In the genomic region with DNA sequence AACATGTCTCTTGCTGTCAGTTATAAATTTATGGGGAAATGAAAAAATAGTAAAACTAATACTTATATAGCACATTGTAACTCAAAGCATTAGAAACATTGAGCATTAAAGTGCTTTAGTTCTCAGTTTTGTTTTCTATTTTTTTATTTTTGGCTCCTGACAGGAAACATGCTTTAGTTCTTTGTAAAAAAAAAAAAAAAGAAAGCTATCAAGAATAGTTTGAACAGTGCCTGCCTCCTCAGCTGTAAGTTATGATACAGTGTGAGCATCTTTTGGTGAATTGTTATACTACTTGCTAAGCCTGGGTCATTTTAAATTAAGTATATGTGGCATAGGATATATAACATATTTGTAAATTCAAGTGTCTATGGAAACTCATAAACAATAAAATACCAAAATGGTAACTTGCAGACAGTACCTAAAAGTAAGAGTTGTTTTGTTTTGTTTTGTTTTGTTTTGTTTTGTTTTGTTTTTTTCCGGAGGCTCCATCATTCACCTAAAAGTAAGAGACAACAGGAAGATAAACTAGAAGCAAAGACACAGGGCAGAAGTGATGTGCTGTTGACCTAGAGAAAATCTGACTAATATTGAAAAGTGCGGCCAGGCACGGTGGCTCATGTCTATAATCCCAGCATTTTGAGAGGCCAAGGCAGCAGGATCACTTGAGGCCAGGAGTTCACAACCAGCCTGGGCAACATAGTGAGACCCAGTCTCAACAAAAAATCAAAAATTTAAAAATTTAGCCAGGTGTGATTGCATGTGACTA, we compare ENCODE assay signal across 19 cellular contexts. TPM values are rescaled to one million over a fixed set of nuclear protein-coding genes. Genes with fewer than 3 reads are reported as not detected.
DNase-seq lines count a peak whose midpoint lies in the region; ATAC-seq and TF ChIP-seq lines count a peak whose summit lies in the region.
"Had no signal": no experiment of that assay in that cellular context is flagged by ENCODE, and none has a peak within 500 bp of the region (broad histone marks: within the 10 kb centered on the region; RNA-seq: fewer than 3 reads in every experiment).

No MANE protein-coding gene starts in this region.

- H3K9ac ChIP-seq in BLaER1 = no peak overlapping the region

- peak overlapping the region; percentile 22; the same call in 1 of the 2 replicates for H3K27ac ChIP-seq in BLaER1
- no peak overlapping the region for H3K27ac ChIP-seq in CD8-positive, alpha-beta T cell (ENCODE audit: low read depth, low read length)
- H3K27ac ChIP-seq: RWPE1 had no signal

- peaks cover 38% of the 10 kb centered on the region for H3K4me1 ChIP-seq in BLaER1
- no peaks in the 10 kb centered on the region for H3K4me1 ChIP-seq in CD8-positive, alpha-beta T cell (ENCODE audit: insufficient read depth, low read length)

- peaks cover 11% of the 10 kb centered on the region for H3K4me1 Mint-ChIP-seq in CD8-positive, alpha-beta T cell (ENCODE audit: low read depth)

- POLR2A ChIA-PET in CD8-positive, alpha-beta T cell (lab: Charles Lee) = interaction anchor here (0.6 to 0.7 kb wide), 2 partner anchors 35 to 70 kb away, joined by 3 to 5 read pairs; no protein-coding TSS in a partner anchor

- intact Hi-C loops in CD8-positive, alpha-beta T cell (cut with DNase I, micrococcal nuclease) = no loop called here

- H3K27ac Mint-ChIP-seq in CD8-positive, alpha-beta T cell = no peak overlapping the region
- H3K27ac Mint-ChIP-seq: activated CD4-positive, alpha-beta memory T cell treated with anti-CD3 and anti-CD28 coated beads for 36 hours had no signal

- no peaks in the 10 kb centered on the region for H3K36me3 Mint-ChIP-seq in CD8-positive, alpha-beta T cell
- H3K36me3 Mint-ChIP-seq: activated CD4-positive, alpha-beta memory T cell treated with anti-CD3 and anti-CD28 coated beads for 36 hours had no signal

- no peak for TF ChIP-seq CTCF in CD8-positive, alpha-beta T cell (IDR thresholded peaks at IDR 0.05)

- DNase-seq in globus pallidus (ENCODE audit: low spot score) = no peak
- DNase-seq in CD8-positive, alpha-beta T cell = no peak
- no peak for DNase-seq in RPMI8226
- DNase-seq in OCI-M1 (lab: John Stamatoyannopoulos, UW) = no peak
- DNase-seq: activated CD4-positive, alpha-beta memory T cell treated with anti-CD3 and anti-CD28 coated beads for 36 hours; activated effector memory CD4-positive, alpha-beta T cell treated with anti-CD3 and anti-CD28 coated beads, Interleukin-2, amount 50 U/mL, for 16 hours; Calu3; effector CD8-positive, alpha-beta T cell; foreskin fibroblast; H7; mucosa of descending colon; NCI-H2227 treated with DMSO at 0.1 percent for 48 hours; stimulated activated CD8-positive, alpha-beta memory T cell treated with anti-CD3 and anti-CD28 coated beads, Interleukin-4, amount 100 ng/mL, for 48 hours had no signal

- CTCF ChIA-PET in CD8-positive, alpha-beta T cell (lab: Charles Lee) = interaction anchor here (0.6 to 1.4 kb wide), 4 partner anchors 36 to 760 kb away, joined by 3 to 9 read pairs (median 5); no protein-coding TSS in a partner anchor

- ATAC-seq in GM18907 (IDR thresholded peaks at IDR 0.05; ENCODE audit: unreplicated experiment) (peak; percentile 29), GM21786 (IDR thresholded peaks at IDR 0.05; ENCODE audit: unreplicated experiment) (peak; percentile 48), HG03342 (IDR thresholded peaks at IDR 0.05; ENCODE audit: unreplicated experiment) (peak; percentile 42)
- no peak for ATAC-seq in CD8-positive, alpha-beta T cell
- ATAC-seq: mucosa of descending colon had no signal

- no peaks in the 10 kb centered on the region for H3K36me3 ChIP-seq in BLaER1
- H3K36me3 ChIP-seq in CD8-positive, alpha-beta T cell (ENCODE audit: insufficient read depth, low read length) = no peaks in the 10 kb centered on the region

- H3K27me3 Mint-ChIP-seq in CD8-positive, alpha-beta T cell (ENCODE audit: low read depth) = no peaks in the 10 kb centered on the region
- H3K27me3 Mint-ChIP-seq: activated CD4-positive, alpha-beta memory T cell treated with anti-CD3 and anti-CD28 coated beads for 36 hours had no signal

- H3K9me3 Mint-ChIP-seq in CD8-positive, alpha-beta T cell = no peaks in the 10 kb centered on the region
- H3K9me3 Mint-ChIP-seq: activated CD4-positive, alpha-beta memory T cell treated with anti-CD3 and anti-CD28 coated beads for 36 hours had no signal

- no peaks in the 10 kb centered on the region for H4K20me1 ChIP-seq in BLaER1

- no peaks in the 10 kb centered on the region for H3K27me3 ChIP-seq in BLaER1
- no peaks in the 10 kb centered on the region for H3K27me3 ChIP-seq in CD8-positive, alpha-beta T cell (ENCODE audit: insufficient read depth, low read length)

- no peak overlapping the region for H3K4me3 Mint-ChIP-seq in CD8-positive, alpha-beta T cell
- H3K4me3 Mint-ChIP-seq: activated CD4-positive, alpha-beta memory T cell treated with anti-CD3 and anti-CD28 coated beads for 36 hours had no signal

- H3K4me3 ChIP-seq in BLaER1 = peak overlapping the region; percentile 49
- H3K4me3 ChIP-seq in CD8-positive, alpha-beta T cell (ENCODE audit: low read depth, low read length) = no peak overlapping the region
- H3K4me3 ChIP-seq: mucosa of descending colon had no signal

- peak overlapping the region; percentile 56 for H3K4me2 ChIP-seq in BLaER1

- H3K9me3 ChIP-seq in BLaER1 = no peaks in the 10 kb centered on the region
- no peaks in the 10 kb centered on the region for H3K9me3 ChIP-seq in CD8-positive, alpha-beta T cell (ENCODE audit: low read length)
- H3K9me3 ChIP-seq: mucosa of descending colon had no signal

RNA-seq across cellular contexts. Expression of gene CENPC, which starts 5.4 kb away (rescaled TPM):
- total RNA-seq in CD8-positive, alpha-beta T cell = 100 to 1,000 TPM; 134 to 143 TPM

RNA-seq across cellular contexts. Expression of gene STAP1, which starts 7.9 kb away (rescaled TPM):
- total RNA-seq in CD8-positive, alpha-beta T cell = 1 to 10 TPM; 1.0 to 1.3 TPM
- total RNA-seq: Calu3, H7, MCF 10A had no signal
